In the genomic region with DNA sequence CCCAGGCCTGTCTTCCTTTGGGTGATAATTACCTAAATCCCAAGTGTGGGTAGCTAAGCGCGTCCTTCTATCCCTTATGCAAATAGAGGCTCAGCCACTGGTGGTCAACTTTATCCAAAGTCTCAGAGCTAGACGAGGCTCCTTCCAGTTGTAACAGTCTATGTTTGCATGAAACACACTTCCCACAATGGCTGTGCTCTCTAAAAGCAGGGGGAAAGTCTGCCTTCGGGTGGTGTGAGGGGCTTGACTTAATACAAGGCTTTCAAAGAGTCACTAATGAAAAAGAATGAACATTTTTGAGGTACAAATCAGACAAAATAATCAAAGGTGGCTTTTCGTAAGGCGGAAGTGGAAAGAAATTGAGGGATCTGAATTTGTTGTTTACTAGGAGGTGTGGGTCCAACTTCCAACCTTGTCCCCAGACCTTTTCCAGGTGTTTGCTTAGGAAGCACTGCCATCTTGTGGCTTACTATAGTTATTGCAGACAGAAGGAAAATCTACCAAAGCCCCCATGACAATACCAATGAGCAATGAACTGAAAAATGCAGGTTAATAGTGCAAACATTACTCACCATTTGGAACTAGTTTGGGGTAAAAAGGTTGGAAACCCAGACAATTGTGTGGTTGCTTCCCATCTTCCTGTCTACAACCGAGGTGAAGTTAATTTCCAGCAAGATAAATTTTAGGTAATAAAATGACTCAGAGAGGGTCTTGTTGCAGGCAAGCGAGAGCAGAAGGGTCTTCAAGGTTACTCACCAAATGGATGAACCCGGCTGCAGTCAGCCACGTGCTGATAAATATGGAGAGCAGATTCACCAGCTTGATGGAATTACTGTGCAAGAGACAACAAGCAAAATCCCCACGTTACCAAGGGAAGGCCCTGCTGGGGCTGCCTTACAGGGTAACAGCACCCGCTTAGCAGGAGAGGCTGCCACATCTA, we compare ENCODE assay signal across 8 cellular contexts.
DNase-seq lines count a peak whose midpoint lies in the region; ATAC-seq and TF ChIP-seq lines count a peak whose summit lies in the region.

No MANE protein-coding gene starts in this region.

- H3K36me3 ChIP-seq in MG63 (peaks cover 9% of the 10 kb centered on the region), heart left ventricle (no peaks in the 10 kb centered on the region)

- ATAC-seq in heart left ventricle, result peak in 3 of 4 donors; percentile 66 to 72 (median 70)
- peak; percentile 72 for ATAC-seq in sciatic nerve
- ATAC-seq in GM21717 (IDR thresholded peaks at IDR 0.05; ENCODE audit: unreplicated experiment), result no peak

- no peak for TF ChIP-seq POLR2A in heart left ventricle (IDR thresholded peaks at IDR 0.05)

- H3K4me1 ChIP-seq in heart left ventricle, result peaks cover 0 to 10% (median 0%) of the 10 kb centered on the region in 12 donors

- H3K27me3 ChIP-seq in MG63 (no peaks in the 10 kb centered on the region), heart left ventricle (peaks cover 0 to 9% (median 0%) of the 10 kb centered on the region in 9 donors)

- TF ChIP-seq CTCF in WI38 (IDR thresholded peaks at IDR 0.05; ENCODE audit: low read depth, low read length), result peak; percentile 67
- peak; percentile 64 to 86 (median 79) for TF ChIP-seq CTCF in heart left ventricle (IDR thresholded peaks at IDR 0.05)

- peak; percentile 1 for DNase-seq in COR-L47 (lab: John Stamatoyannopoulos, UW)
- peak; percentile 26 for DNase-seq in GM19240 (ENCODE audit: insufficient read length, low spot score)
- DNase-seq in MG63, result peak; percentile 14
- DNase-seq in heart left ventricle, result no peak
- DNase-seq in sciatic nerve (ENCODE audit: low spot score), result no peak
- DNase-seq in stimulated activated CD4-positive, alpha-beta T cell treated with anti-CD3 and anti-CD28 coated beads, Interleukin-2, amount 100 ng/mL, for 48 hours, result no peak

- H3K9me3 ChIP-seq in MG63 (no peaks in the 10 kb centered on the region), heart left ventricle (no peaks in the 10 kb centered on the region)

- H3K4me3 ChIP-seq in MG63 (no peak overlapping the region), WI38 (ENCODE audit: low read depth, low read length) (no peak overlapping the region), heart left ventricle (no peak overlapping the region)

- H3K27ac ChIP-seq in heart left ventricle, result no peak overlapping the region

- WGBS in heart left ventricle, 4 donors, result 50 to 55% (median 52%) methylated on average over 12 of the region's 12 CpGs

- intact Hi-C loops in heart left ventricle (cut with DNase I) (loop anchor here in 1 of 10 donors (10.0 kb wide), 1 partner anchor 107 kb away; no protein-coding TSS in a partner anchor), sciatic nerve (cut with DNase I) (no loop called here)

Comparison
In these comparisons a context has a peak if more than half of its experiments do, and no peak if none do; other contexts are left out.
1. DNase-seq: peak in COR-L47 (single experiment), GM19240 (single experiment) and MG63 (single experiment); none in heart left ventricle (0 of 5), sciatic nerve (single experiment) and stimulated activated CD4-positive, alpha-beta T cell treated with anti-CD3 and anti-CD28 coated beads, Interleukin-2, amount 100 ng/mL, for 48 hours (0 of 2).